In the genomic region with DNA sequence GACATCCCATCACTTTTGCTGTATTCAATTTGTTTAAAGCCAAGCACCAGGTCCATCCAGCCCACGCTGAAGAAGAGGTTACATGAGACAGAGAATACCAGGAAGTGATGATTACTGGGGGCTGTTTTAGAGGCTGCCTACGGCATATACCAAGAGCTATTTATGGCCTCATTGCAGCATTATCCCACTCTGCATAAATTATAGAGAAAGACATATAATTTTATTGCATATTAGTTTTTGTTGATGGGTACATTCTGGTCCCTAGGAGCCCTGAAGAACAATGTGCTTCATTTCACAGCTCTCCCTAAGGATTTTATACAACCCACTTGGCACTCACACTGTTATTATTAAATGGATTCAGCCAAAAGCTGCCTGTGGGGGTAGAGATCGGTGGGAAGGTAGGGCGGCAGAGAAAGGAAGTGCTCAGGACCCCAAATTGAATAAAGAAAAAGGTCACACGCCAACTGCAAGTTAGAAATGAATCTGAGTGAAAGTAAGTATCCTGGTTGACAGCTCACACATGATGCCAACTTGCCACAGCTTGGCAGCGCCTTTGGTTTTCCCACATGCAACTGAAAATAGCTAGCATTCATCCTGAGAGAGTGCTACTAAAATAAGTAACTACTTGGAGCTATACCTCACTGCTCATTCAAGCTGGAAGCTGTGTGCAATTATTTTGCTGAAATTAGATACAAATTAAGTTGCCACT, we compare ENCODE assay signal across 15 cellular contexts.
DNase-seq lines count a peak whose midpoint lies in the region; ATAC-seq, FAIRE-seq and TF ChIP-seq lines count a peak whose summit lies in the region.
"Had no signal": no experiment of that assay in that cellular context is flagged by ENCODE, and none has a peak within 500 bp of the region (broad histone marks: within the 10 kb centered on the region; RNA-seq: fewer than 3 reads in every experiment).

No MANE protein-coding gene starts in this region.

- POLR2A ChIA-PET in activated CD8-positive, alpha-beta T cell treated with anti-CD3 and anti-CD28 coated beads for 36 hours (lab: Charles Lee), result interaction anchor here (1.2 to 3.8 kb wide), 2 partner anchors 45 to 74 kb away, joined by 6 to 29 read pairs; a partner anchor contains a TSS
- POLR2A ChIA-PET in activated CD8-positive, alpha-beta T cell treated with anti-CD3 and anti-CD28 coated beads, Interleukin-2, amount 10 ng/mL, durations not matched to agents 7 days and 5 days (lab: Charles Lee), result interaction anchor here (1.0 kb wide), 2 partner anchors 49 to 74 kb away, joined by 3 to 6 read pairs; a partner anchor contains a TSS

- intact Hi-C loops in activated CD8-positive, alpha-beta T cell treated with anti-CD3 and anti-CD28 coated beads for 36 hours (cut with micrococcal nuclease), result loop anchor here (5.0 to 10.0 kb wide), 3 partner anchors 269 to 931 kb away; a partner anchor contains a TSS

- peaks cover 5% of the 10 kb centered on the region for H3K36me3 Mint-ChIP-seq in activated CD8-positive, alpha-beta T cell treated with anti-CD3 and anti-CD28 coated beads for 36 hours (ENCODE audit: low read depth)
- H3K36me3 Mint-ChIP-seq in activated CD8-positive, alpha-beta T cell treated with anti-CD3 and anti-CD28 coated beads, Interleukin-2, amount 10 ng/mL, durations not matched to agents 7 days and 5 days (ENCODE audit: low read depth), result no peaks in the 10 kb centered on the region
- H3K36me3 Mint-ChIP-seq in astrocyte (ENCODE audit: low read depth, unreplicated experiment), result no peaks in the 10 kb centered on the region
- H3K36me3 Mint-ChIP-seq in stimulated activated naive B cell treated with anti-CD40 and anti-IgM and Interleukin-4, amounts not matched to agents 10 μg/mL and 1 μg/mL and 100 μg/mL, for 72 hours, result peaks cover 2 to 7% of the 10 kb centered on the region in 2 donors

- FAIRE-seq in astrocyte (lab: Jason Lieb, UNC), result no peak
- FAIRE-seq: A549, endometrium had no signal

- CTCF ChIA-PET in activated CD8-positive, alpha-beta T cell treated with anti-CD3 and anti-CD28 coated beads for 36 hours (lab: Charles Lee), result interaction anchor here (1.0 to 5.5 kb wide), 7 partner anchors 8 to 407 kb away, joined by 3 to 84 read pairs (median 5); no protein-coding TSS in a partner anchor
- CTCF ChIA-PET in activated CD8-positive, alpha-beta T cell treated with anti-CD3 and anti-CD28 coated beads, Interleukin-2, amount 10 ng/mL, durations not matched to agents 7 days and 5 days (lab: Charles Lee), result interaction anchor here (0.5 to 11.2 kb wide), 8 partner anchors 9 to 936 kb away, joined by 3 to 301 read pairs (median 4); a partner anchor contains a TSS

- no peak for DNase-seq in activated CD8-positive, alpha-beta T cell treated with anti-CD3 and anti-CD28 coated beads for 36 hours
- no peak for DNase-seq in activated CD8-positive, alpha-beta T cell treated with anti-CD3 and anti-CD28 coated beads, Interleukin-2, amount 10 ng/mL, durations not matched to agents 7 days and 5 days
- DNase-seq in astrocyte (ENCODE audit: low read depth) (no peak), hepatocyte (ENCODE audit: low spot score) (no peak), NCI-H446 treated with DMSO at 0.1 percent for 48 hours (lab: John Stamatoyannopoulos, UW) (no peak), amniotic stem cell (lab: John Stamatoyannopoulos, UW) (no peak)
- DNase-seq in stimulated activated naive B cell treated with anti-CD40 and anti-IgM and Interleukin-4, amounts not matched to agents 10 μg/mL and 1 μg/mL and 100 μg/mL, for 72 hours, result no peak
- DNase-seq in effector CD4-positive, alpha-beta T cell, result no peak
- DNase-seq: activated CD4-positive, alpha-beta T cell treated with anti-CD3 and anti-CD28 coated beads for 4 hours; DMS 273 treated with DMSO at 0.1 percent for 48 hours; MV-4-11; NCI-H524; stimulated activated naive CD4-positive, alpha-beta T cell treated with Interleukin-2 at 50 U/mL for 16 hours had no signal

- no peak overlapping the region for H3K4me2 ChIP-seq in astrocyte (ENCODE audit: low read length)
- no peak overlapping the region for H3K4me2 ChIP-seq in hepatocyte

- no peaks in the 10 kb centered on the region for H3K9me2 ChIP-seq in hepatocyte (replicated peaks; ENCODE audit: insufficient read depth)

- H3K27ac ChIP-seq in astrocyte (ENCODE audit: low read depth, low read length) (peak overlapping the region; percentile 99), hepatocyte (peak overlapping the region; percentile 98)

- no peak overlapping the region for H3K9ac ChIP-seq in astrocyte (ENCODE audit: low read length)

- no peak overlapping the region for H2AFZ ChIP-seq in astrocyte (ENCODE audit: low read depth, low read length)
- no peak overlapping the region for H2AFZ ChIP-seq in hepatocyte

- no peak overlapping the region for H3K4me3 Mint-ChIP-seq in activated CD8-positive, alpha-beta T cell treated with anti-CD3 and anti-CD28 coated beads for 36 hours
- H3K4me3 Mint-ChIP-seq in activated CD8-positive, alpha-beta T cell treated with anti-CD3 and anti-CD28 coated beads, Interleukin-2, amount 10 ng/mL, durations not matched to agents 7 days and 5 days, result no peak overlapping the region
- no peak overlapping the region for H3K4me3 Mint-ChIP-seq in astrocyte (ENCODE audit: unreplicated experiment)
- no peak overlapping the region for H3K4me3 Mint-ChIP-seq in stimulated activated naive B cell treated with anti-CD40 and anti-IgM and Interleukin-4, amounts not matched to agents 10 μg/mL and 1 μg/mL and 100 μg/mL, for 72 hours

- ATAC-seq in activated CD8-positive, alpha-beta T cell treated with anti-CD3 and anti-CD28 coated beads for 36 hours, result no peak
- ATAC-seq in activated CD8-positive, alpha-beta T cell treated with anti-CD3 and anti-CD28 coated beads, Interleukin-2, amount 10 ng/mL, durations not matched to agents 7 days and 5 days, result no peak
- ATAC-seq in stimulated activated naive B cell treated with anti-CD40 and anti-IgM and Interleukin-4, amounts not matched to agents 10 μg/mL and 1 μg/mL and 100 μg/mL, for 72 hours (replicated peaks), result no peak
- ATAC-seq: A549 had no signal

- H3K36me3 ChIP-seq in astrocyte (ENCODE audit: insufficient read depth, low read length) (no peaks in the 10 kb centered on the region), hepatocyte (replicated peaks; ENCODE audit: insufficient read depth, low read depth) (no peaks in the 10 kb centered on the region)

- peak overlapping the region; percentile 67 for H3K27ac Mint-ChIP-seq in activated CD8-positive, alpha-beta T cell treated with anti-CD3 and anti-CD28 coated beads for 36 hours
- no peak overlapping the region for H3K27ac Mint-ChIP-seq in activated CD8-positive, alpha-beta T cell treated with anti-CD3 and anti-CD28 coated beads, Interleukin-2, amount 10 ng/mL, durations not matched to agents 7 days and 5 days
- no peak overlapping the region for H3K27ac Mint-ChIP-seq in astrocyte (ENCODE audit: unreplicated experiment)
- H3K27ac Mint-ChIP-seq in stimulated activated naive B cell treated with anti-CD40 and anti-IgM and Interleukin-4, amounts not matched to agents 10 μg/mL and 1 μg/mL and 100 μg/mL, for 72 hours, result peak overlapping the region; percentile 9

- H4K20me1 ChIP-seq in astrocyte (ENCODE audit: insufficient read depth, low read length) (no peaks in the 10 kb centered on the region), hepatocyte (ENCODE audit: insufficient read depth, poor library complexity, severe bottlenecking) (no peaks in the 10 kb centered on the region)

- H3K79me2 ChIP-seq in astrocyte (ENCODE audit: insufficient read depth, low read length) (no peaks in the 10 kb centered on the region), hepatocyte (no peaks in the 10 kb centered on the region)

- TF ChIP-seq CTCF in activated CD8-positive, alpha-beta T cell treated with anti-CD3 and anti-CD28 coated beads for 36 hours (IDR thresholded peaks at IDR 0.05), result no peak
- TF ChIP-seq CTCF in astrocyte (IDR thresholded peaks at IDR 0.05; ENCODE audit: insufficient read depth, low read depth, low read length), result no peak
- TF ChIP-seq CTCF in hepatocyte (IDR thresholded peaks at IDR 0.05; ENCODE audit: poor library complexity), result no peak

- H3K4me3 ChIP-seq in astrocyte (ENCODE audit: insufficient read depth, low read depth, low read length) (no peak overlapping the region), hepatocyte (no peak overlapping the region)
- H3K4me3 ChIP-seq: A549 had no signal

- H3K9me3 Mint-ChIP-seq in activated CD8-positive, alpha-beta T cell treated with anti-CD3 and anti-CD28 coated beads for 36 hours, result no peaks in the 10 kb centered on the region
- no peaks in the 10 kb centered on the region for H3K9me3 Mint-ChIP-seq in activated CD8-positive, alpha-beta T cell treated with anti-CD3 and anti-CD28 coated beads, Interleukin-2, amount 10 ng/mL, durations not matched to agents 7 days and 5 days (ENCODE audit: insufficient read depth)
- no peaks in the 10 kb centered on the region for H3K9me3 Mint-ChIP-seq in astrocyte (ENCODE audit: unreplicated experiment)
- peaks cover 0 to 3% of the 10 kb centered on the region in 2 donors for H3K9me3 Mint-ChIP-seq in stimulated activated naive B cell treated with anti-CD40 and anti-IgM and Interleukin-4, amounts not matched to agents 10 μg/mL and 1 μg/mL and 100 μg/mL, for 72 hours

- H3K27me3 ChIP-seq in astrocyte (ENCODE audit: insufficient read depth, low read length), result no peaks in the 10 kb centered on the region
- no peaks in the 10 kb centered on the region for H3K27me3 ChIP-seq in hepatocyte

- peaks cover 70% of the 10 kb centered on the region for H3K4me1 Mint-ChIP-seq in activated CD8-positive, alpha-beta T cell treated with anti-CD3 and anti-CD28 coated beads for 36 hours (ENCODE audit: low read depth)
- peaks cover 59% of the 10 kb centered on the region for H3K4me1 Mint-ChIP-seq in activated CD8-positive, alpha-beta T cell treated with anti-CD3 and anti-CD28 coated beads, Interleukin-2, amount 10 ng/mL, durations not matched to agents 7 days and 5 days (ENCODE audit: low read depth)
- peaks cover 47% of the 10 kb centered on the region for H3K4me1 Mint-ChIP-seq in astrocyte (ENCODE audit: low read depth, unreplicated experiment)
- H3K4me1 Mint-ChIP-seq in stimulated activated naive B cell treated with anti-CD40 and anti-IgM and Interleukin-4, amounts not matched to agents 10 μg/mL and 1 μg/mL and 100 μg/mL, for 72 hours, result peaks cover 47 to 66% of the 10 kb centered on the region in 2 donors

- 88% methylated on average over 6 of the region's 6 CpGs for WGBS in hepatocyte (ENCODE audit: low lambda C conversion rate, missing lambda C conversion rate)

- H3K4me1 ChIP-seq in astrocyte (ENCODE audit: insufficient read depth, low read length) (peaks cover 56% of the 10 kb centered on the region), hepatocyte (ENCODE audit: insufficient read depth) (peaks cover 29% of the 10 kb centered on the region)

- no peaks in the 10 kb centered on the region for H3K27me3 Mint-ChIP-seq in activated CD8-positive, alpha-beta T cell treated with anti-CD3 and anti-CD28 coated beads for 36 hours
- H3K27me3 Mint-ChIP-seq in activated CD8-positive, alpha-beta T cell treated with anti-CD3 and anti-CD28 coated beads, Interleukin-2, amount 10 ng/mL, durations not matched to agents 7 days and 5 days (ENCODE audit: low read depth), result no peaks in the 10 kb centered on the region
- no peaks in the 10 kb centered on the region for H3K27me3 Mint-ChIP-seq in astrocyte (ENCODE audit: low read depth, unreplicated experiment)
- no peaks in the 10 kb centered on the region for H3K27me3 Mint-ChIP-seq in stimulated activated naive B cell treated with anti-CD40 and anti-IgM and Interleukin-4, amounts not matched to agents 10 μg/mL and 1 μg/mL and 100 μg/mL, for 72 hours

- H3K9me3 ChIP-seq in astrocyte (ENCODE audit: insufficient read depth, low read depth, low read length), result no peaks in the 10 kb centered on the region
- H3K9me3 ChIP-seq in hepatocyte (ENCODE audit: low read depth), result no peaks in the 10 kb centered on the region
- H3K9me3 ChIP-seq: A549 had no signal

Comparison
In these comparisons a context has a peak if more than half of its experiments do, and no peak if none do; other contexts are left out.
1. H3K27ac Mint-ChIP-seq: peak in activated CD8-positive, alpha-beta T cell treated with anti-CD3 and anti-CD28 coated beads for 36 hours (single experiment) and stimulated activated naive B cell treated with anti-CD40 and anti-IgM and Interleukin-4, amounts not matched to agents 10 μg/mL and 1 μg/mL and 100 μg/mL, for 72 hours (single experiment); none in activated CD8-positive, alpha-beta T cell treated with anti-CD3 and anti-CD28 coated beads, Interleukin-2, amount 10 ng/mL, durations not matched to agents 7 days and 5 days (single experiment) and astrocyte (single experiment).